In genomic region chr14:76328457-76329137, GRCh38 we compare ENCODE assay signal across 22 cellular contexts. TPM values are rescaled to one million over a fixed set of nuclear protein-coding genes. Genes with fewer than 3 reads are reported as not detected.
"Had no signal": no experiment of that assay in that cellular context is flagged by ENCODE, and none has a peak within 500 bp of the region (broad histone marks: within the 10 kb centered on the region; RNA-seq: fewer than 3 reads in every experiment).

No MANE protein-coding gene starts in this region.

- H3K4me1 ChIP-seq: adrenal gland, breast epithelium, foreskin keratinocyte had no signal

- H3K27ac Mint-ChIP-seq: activated naive CD4-positive, alpha-beta T cell treated with anti-CD3 and anti-CD28 coated beads, Interleukin-2, amount 50 U/mL, for 24 hours; activated T-cell treated with anti-CD3 and anti-CD28 coated beads, Interleukin-2, amount 50 U/mL, for 72 hours; effector memory CD8-positive, alpha-beta T cell; nephron progenitor cell; stimulated activated naive CD8-positive, alpha-beta T cell treated with anti-CD3 and anti-CD28 coated beads, Interleukin-15, Interleukin-2, amounts not matched to agents 100 ng/mL and 50 ng/mL, for 24 hours had no signal

- ATAC-seq: activated T-cell treated with anti-CD3 and anti-CD28 coated beads, Interleukin-2, amount 50 U/mL, for 72 hours; effector memory CD8-positive, alpha-beta T cell; foreskin keratinocyte had no signal

- DNase-seq: activated CD4-positive, alpha-beta T cell treated with anti-CD3 and anti-CD28 coated beads, Interleukin-2, amount 50 U/mL, for 4 hours; activated effector memory CD4-positive, alpha-beta T cell treated with anti-CD3 and anti-CD28 coated beads, Interleukin-2, amount 50 U/mL, for 16 hours; activated T-cell treated with anti-CD3 and anti-CD28 coated beads, Interleukin-2, amount 50 U/mL, for 72 hours; adrenal gland; dermis blood vessel endothelial cell; effector memory CD8-positive, alpha-beta T cell; foreskin keratinocyte; head of caudate nucleus; left cardiac atrium; midbrain; nephron progenitor cell; occipital lobe; T-helper 2 cell; transverse colon; WERI-Rb-1 had no signal

- H3K9me3 Mint-ChIP-seq: activated naive CD4-positive, alpha-beta T cell treated with anti-CD3 and anti-CD28 coated beads, Interleukin-2, amount 50 U/mL, for 24 hours; activated T-cell treated with anti-CD3 and anti-CD28 coated beads, Interleukin-2, amount 50 U/mL, for 72 hours; effector memory CD8-positive, alpha-beta T cell; nephron progenitor cell; stimulated activated naive CD8-positive, alpha-beta T cell treated with anti-CD3 and anti-CD28 coated beads, Interleukin-15, Interleukin-2, amounts not matched to agents 100 ng/mL and 50 ng/mL, for 24 hours had no signal

- H3K27ac ChIP-seq: adrenal gland, breast epithelium, foreskin keratinocyte, transverse colon, WERI-Rb-1 had no signal

- H3K4me3 ChIP-seq: adrenal gland, breast epithelium, transverse colon had no signal

- H3K4me3 Mint-ChIP-seq: activated naive CD4-positive, alpha-beta T cell treated with anti-CD3 and anti-CD28 coated beads, Interleukin-2, amount 50 U/mL, for 24 hours; activated T-cell treated with anti-CD3 and anti-CD28 coated beads, Interleukin-2, amount 50 U/mL, for 72 hours; effector memory CD8-positive, alpha-beta T cell; nephron progenitor cell; stimulated activated naive CD8-positive, alpha-beta T cell treated with anti-CD3 and anti-CD28 coated beads, Interleukin-15, Interleukin-2, amounts not matched to agents 100 ng/mL and 50 ng/mL, for 24 hours had no signal

- H3K36me3 Mint-ChIP-seq: activated naive CD4-positive, alpha-beta T cell treated with anti-CD3 and anti-CD28 coated beads, Interleukin-2, amount 50 U/mL, for 24 hours had no signal

- H3K4me1 Mint-ChIP-seq: activated naive CD4-positive, alpha-beta T cell treated with anti-CD3 and anti-CD28 coated beads, Interleukin-2, amount 50 U/mL, for 24 hours had no signal

- H3K36me3 ChIP-seq: adrenal gland, breast epithelium, transverse colon, WERI-Rb-1 had no signal

- FAIRE-seq: astrocyte had no signal

RNA-seq across cellular contexts. Expression of gene ESRRB, which starts 47.3 kb away (rescaled TPM):
- total RNA-seq: activated CD8-positive, alpha-beta memory T cell treated with anti-CD3 and anti-CD28 coated beads for 36 hours; astrocyte; dermis blood vessel endothelial cell; fibroblast of lung; foreskin keratinocyte; lung microvascular endothelial cell had no signal
- polyA plus RNA-seq: fibroblast of lung, foreskin keratinocyte had no signal
